ENCODE assay signal across 8 cellular contexts in the genomic region with DNA sequence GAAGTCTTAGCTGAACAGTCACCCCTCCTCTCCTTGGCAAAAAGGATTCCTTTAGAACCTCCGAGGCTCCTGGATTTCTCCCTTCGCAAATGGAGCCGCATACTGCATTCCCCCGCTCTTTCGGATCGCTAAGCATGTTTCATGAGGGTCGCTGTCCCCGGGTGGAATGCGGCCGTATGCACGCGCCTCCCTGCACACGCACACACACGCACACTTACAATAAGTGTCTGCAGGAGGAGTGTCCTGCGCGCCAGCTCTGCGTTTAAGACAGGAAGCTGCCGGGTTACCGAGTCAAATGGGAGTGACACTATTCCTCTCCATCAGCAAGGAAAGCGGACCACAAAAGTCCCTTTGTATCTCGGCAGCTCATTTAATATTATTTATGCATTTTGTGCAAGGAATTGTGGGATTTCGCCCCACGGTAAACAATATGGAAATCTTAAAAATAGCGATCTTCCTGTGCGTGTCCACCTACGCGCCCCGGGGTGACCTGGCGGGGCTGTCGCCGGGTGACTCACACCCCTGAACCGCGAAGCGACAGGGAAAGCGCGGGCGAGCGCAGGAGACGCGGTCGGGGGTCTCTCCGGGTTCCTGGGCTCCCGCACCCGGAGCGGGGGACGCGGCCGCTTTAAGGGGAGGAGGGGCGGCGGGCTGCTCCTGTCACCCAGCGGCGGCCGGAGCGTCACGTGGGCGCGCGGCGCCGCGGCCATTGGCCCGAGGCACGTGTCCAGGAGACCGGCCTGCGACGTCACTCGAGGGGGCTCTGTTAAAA. TPM values are rescaled to one million over a fixed set of nuclear protein-coding genes. Genes with fewer than 3 reads are reported as not detected.
A peak's percentile ranks its signal among the peaks of the same experiment; 100 is the strongest.
DNase-seq lines count a peak whose midpoint lies in the region; ATAC-seq and TF ChIP-seq lines count a peak whose summit lies in the region.

No MANE protein-coding gene starts in this region.

- H3K4me3 ChIP-seq in HEK293 (ENCODE audit: low read depth, low read length) (peak overlapping the region; percentile 69), suprapubic skin (peak overlapping the region; percentile 57)

- TF ChIP-seq CTCF in HEK293 (tag by site-specific recombination; IDR thresholded peaks at IDR 0.05) (no peak), suprapubic skin (IDR thresholded peaks at IDR 0.05) (no peak)

- H3K27me3 ChIP-seq in suprapubic skin = peaks cover 97% of the 10 kb centered on the region

- H3K27ac ChIP-seq in HEK293 (ENCODE audit: extremely low read depth, low read depth, low read length) = peak overlapping the region; percentile 62
- no peak overlapping the region for H3K27ac ChIP-seq in suprapubic skin

- POLR2A ChIA-PET in HEK293 (lab: Yijun Ruan, JAX) = interaction anchor here (1.0 kb wide), 1 partner anchor 12 kb away, joined by 3 read pairs; no protein-coding TSS in a partner anchor

- DNase-seq in C1 segment of cervical spinal cord (lab: John Stamatoyannopoulos, UW) = peak; percentile 16 to 94 (median 67)
- no peak for DNase-seq in T-helper 17 cell
- peak; percentile 7 to 29 for DNase-seq in erythroblast (lab: John Stamatoyannopoulos, UW)
- DNase-seq in mucosa of gallbladder (ENCODE audit: low spot score) = peak; percentile 68
- no peak for DNase-seq in suprapubic skin (ENCODE audit: low spot score in 2 of 2)
- DNase-seq in germinal center (ENCODE audit: low spot score) = no peak

- TF ChIP-seq POLR2A in erythroblast (IDR thresholded peaks at IDR 0.05; ENCODE audit: low read length) = no peak
- TF ChIP-seq POLR2A in suprapubic skin (IDR thresholded peaks at IDR 0.05) = no peak

- WGBS in suprapubic skin = 3% methylated on average over 30 of the region's 67 CpGs

- H3K36me3 Mint-ChIP-seq in T-helper 17 cell (ENCODE audit: low read depth) = peaks cover 6% of the 10 kb centered on the region

- TF ChIP-seq EP300 in suprapubic skin (IDR thresholded peaks at IDR 0.05) = no peak

- H3K4me3 Mint-ChIP-seq in T-helper 17 cell = peak overlapping the region; percentile 87

- H3K36me3 ChIP-seq in HEK293 (ENCODE audit: control insufficient read depth in 2 of 2, insufficient read depth in 1 of 2, low read length in 2 of 2) (peaks cover 0 to 15% of the 10 kb centered on the region in 2 experiments; a peak in 1 of 3 replicates), suprapubic skin (no peaks in the 10 kb centered on the region)

- H3K4me1 ChIP-seq in HEK293 (ENCODE audit: control insufficient read depth, insufficient read depth, low read length) (peaks cover 5% of the 10 kb centered on the region; the same call in 1 of the 2 replicates), suprapubic skin (peaks cover 51% of the 10 kb centered on the region)

- H3K27me3 Mint-ChIP-seq in T-helper 17 cell = peaks cover 70% of the 10 kb centered on the region

- ATAC-seq in T-helper 17 cell = no peak
- ATAC-seq in HG02885 (IDR thresholded peaks at IDR 0.05; ENCODE audit: poor library complexity, unreplicated experiment) = no peak

- CTCF ChIA-PET in HEK293 (lab: Yijun Ruan, JAX) = interaction anchor here (0.6 to 1.0 kb wide), 2 partner anchors 49 to 347 kb away, joined by 3 read pairs; no protein-coding TSS in a partner anchor

- H3K4me1 Mint-ChIP-seq in T-helper 17 cell = peaks cover 23% of the 10 kb centered on the region

- H3K27ac Mint-ChIP-seq in T-helper 17 cell = no peak overlapping the region

- H3K9me3 ChIP-seq in HEK293 (ENCODE audit: control insufficient read depth, insufficient read depth, low read depth, low read length) (no peaks in the 10 kb centered on the region), T-helper 17 cell (ENCODE audit: control insufficient read depth, low read length, poor library complexity, severe bottlenecking) (no peaks in the 10 kb centered on the region), suprapubic skin (no peaks in the 10 kb centered on the region)

TF ChIP-seq in HEK293, 187 proteins besides CTCF, POLR2A, EP300 and RAD21 (continues in another document):
- TF ChIP-seq SP2 (tag by site-specific recombination; IDR thresholded peaks at IDR 0.05) (peak; percentile 57), ZNF514 (tag by site-specific recombination; IDR thresholded peaks at IDR 0.05) (no peak), ZNF366 (tag by site-specific recombination; conservative IDR thresholded peaks at IDR 0.05) (no peak), ZNF677 (tag by site-specific recombination; IDR thresholded peaks at IDR 0.05) (no peak), ZNF2 (tag by site-specific recombination; IDR thresholded peaks at IDR 0.05) (no peak), ZNF10 (tag by site-specific recombination; IDR thresholded peaks at IDR 0.05) (no peak), ZNF140 (tag by site-specific recombination; IDR thresholded peaks at IDR 0.05) (no peak), ZFP37 (tag by site-specific recombination; IDR thresholded peaks at IDR 0.05) (no peak; the same call in 1 of the 2 replicates), ZNF791 (tag by site-specific recombination; IDR thresholded peaks at IDR 0.05) (no peak), ZNF335 (tag by site-specific recombination; conservative IDR thresholded peaks at IDR 0.05) (peak; percentile 86)
- TF ChIP-seq, protein P1, sequence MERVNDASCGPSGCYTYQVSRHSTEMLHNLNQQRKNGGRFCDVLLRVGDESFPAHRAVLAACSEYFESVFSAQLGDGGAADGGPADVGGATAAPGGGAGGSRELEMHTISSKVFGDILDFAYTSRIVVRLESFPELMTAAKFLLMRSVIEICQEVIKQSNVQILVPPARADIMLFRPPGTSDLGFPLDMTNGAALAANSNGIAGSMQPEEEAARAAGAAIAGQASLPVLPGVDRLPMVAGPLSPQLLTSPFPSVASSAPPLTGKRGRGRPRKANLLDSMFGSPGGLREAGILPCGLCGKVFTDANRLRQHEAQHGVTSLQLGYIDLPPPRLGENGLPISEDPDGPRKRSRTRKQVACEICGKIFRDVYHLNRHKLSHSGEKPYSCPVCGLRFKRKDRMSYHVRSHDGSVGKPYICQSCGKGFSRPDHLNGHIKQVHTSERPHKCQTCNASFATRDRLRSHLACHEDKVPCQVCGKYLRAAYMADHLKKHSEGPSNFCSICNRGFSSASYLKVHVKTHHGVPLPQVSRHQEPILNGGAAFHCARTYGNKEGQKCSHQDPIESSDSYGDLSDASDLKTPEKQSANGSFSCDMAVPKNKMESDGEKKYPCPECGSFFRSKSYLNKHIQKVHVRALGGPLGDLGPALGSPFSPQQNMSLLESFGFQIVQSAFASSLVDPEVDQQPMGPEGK (tag by site-specific recombination; IDR thresholded peaks at IDR 0.05) = peak; percentile 76
- TF ChIP-seq, protein P2, sequence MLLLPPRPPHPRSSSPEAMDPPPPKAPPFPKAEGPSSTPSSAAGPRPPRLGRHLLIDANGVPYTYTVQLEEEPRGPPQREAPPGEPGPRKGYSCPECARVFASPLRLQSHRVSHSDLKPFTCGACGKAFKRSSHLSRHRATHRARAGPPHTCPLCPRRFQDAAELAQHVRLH (tag by site-specific recombination; IDR thresholded peaks at IDR 0.05) = no peak
- TF ChIP-seq, protein P3, sequence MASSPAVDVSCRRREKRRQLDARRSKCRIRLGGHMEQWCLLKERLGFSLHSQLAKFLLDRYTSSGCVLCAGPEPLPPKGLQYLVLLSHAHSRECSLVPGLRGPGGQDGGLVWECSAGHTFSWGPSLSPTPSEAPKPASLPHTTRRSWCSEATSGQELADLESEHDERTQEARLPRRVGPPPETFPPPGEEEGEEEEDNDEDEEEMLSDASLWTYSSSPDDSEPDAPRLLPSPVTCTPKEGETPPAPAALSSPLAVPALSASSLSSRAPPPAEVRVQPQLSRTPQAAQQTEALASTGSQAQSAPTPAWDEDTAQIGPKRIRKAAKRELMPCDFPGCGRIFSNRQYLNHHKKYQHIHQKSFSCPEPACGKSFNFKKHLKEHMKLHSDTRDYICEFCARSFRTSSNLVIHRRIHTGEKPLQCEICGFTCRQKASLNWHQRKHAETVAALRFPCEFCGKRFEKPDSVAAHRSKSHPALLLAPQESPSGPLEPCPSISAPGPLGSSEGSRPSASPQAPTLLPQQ (tag by site-specific recombination; IDR thresholded peaks at IDR 0.05) = peak; percentile 100
- TF ChIP-seq, protein P4, sequence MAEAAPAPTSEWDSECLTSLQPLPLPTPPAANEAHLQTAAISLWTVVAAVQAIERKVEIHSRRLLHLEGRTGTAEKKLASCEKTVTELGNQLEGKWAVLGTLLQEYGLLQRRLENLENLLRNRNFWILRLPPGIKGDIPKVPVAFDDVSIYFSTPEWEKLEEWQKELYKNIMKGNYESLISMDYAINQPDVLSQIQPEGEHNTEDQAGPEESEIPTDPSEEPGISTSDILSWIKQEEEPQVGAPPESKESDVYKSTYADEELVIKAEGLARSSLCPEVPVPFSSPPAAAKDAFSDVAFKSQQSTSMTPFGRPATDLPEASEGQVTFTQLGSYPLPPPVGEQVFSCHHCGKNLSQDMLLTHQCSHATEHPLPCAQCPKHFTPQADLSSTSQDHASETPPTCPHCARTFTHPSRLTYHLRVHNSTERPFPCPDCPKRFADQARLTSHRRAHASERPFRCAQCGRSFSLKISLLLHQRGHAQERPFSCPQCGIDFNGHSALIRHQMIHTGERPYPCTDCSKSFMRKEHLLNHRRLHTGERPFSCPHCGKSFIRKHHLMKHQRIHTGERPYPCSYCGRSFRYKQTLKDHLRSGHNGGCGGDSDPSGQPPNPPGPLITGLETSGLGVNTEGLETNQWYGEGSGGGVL (tag by site-specific recombination; IDR thresholded peaks at IDR 0.05) = no peak
- TF ChIP-seq, protein P5, sequence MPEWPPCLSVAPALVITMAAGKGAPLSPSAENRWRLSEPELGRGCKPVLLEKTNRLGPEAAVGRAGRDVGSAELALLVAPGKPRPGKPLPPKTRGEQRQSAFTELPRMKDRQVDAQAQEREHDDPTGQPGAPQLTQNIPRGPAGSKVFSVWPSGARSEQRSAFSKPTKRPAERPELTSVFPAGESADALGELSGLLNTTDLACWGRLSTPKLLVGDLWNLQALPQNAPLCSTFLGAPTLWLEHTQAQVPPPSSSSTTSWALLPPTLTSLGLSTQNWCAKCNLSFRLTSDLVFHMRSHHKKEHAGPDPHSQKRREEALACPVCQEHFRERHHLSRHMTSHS (tag by site-specific recombination; IDR thresholded peaks at IDR 0.05) = no peak
- TF ChIP-seq, protein P6, sequence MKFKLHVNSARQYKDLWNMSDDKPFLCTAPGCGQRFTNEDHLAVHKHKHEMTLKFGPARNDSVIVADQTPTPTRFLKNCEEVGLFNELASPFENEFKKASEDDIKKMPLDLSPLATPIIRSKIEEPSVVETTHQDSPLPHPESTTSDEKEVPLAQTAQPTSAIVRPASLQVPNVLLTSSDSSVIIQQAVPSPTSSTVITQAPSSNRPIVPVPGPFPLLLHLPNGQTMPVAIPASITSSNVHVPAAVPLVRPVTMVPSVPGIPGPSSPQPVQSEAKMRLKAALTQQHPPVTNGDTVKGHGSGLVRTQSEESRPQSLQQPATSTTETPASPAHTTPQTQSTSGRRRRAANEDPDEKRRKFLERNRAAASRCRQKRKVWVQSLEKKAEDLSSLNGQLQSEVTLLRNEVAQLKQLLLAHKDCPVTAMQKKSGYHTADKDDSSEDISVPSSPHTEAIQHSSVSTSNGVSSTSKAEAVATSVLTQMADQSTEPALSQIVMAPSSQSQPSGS (tag by site-specific recombination; IDR thresholded peaks at IDR 0.05; ENCODE audit: low read depth) = no peak

RNA-seq across cellular contexts. Expression of a gene that starts 1.0 kb away (rescaled TPM):
- not detected for total RNA-seq in T-helper 17 cell
- not detected for total RNA-seq in mucosa of gallbladder
- under 1 TPM in 3 of 4 donors, not detected in 1; 0.21 to 0.56 (median 0.34) TPM for total RNA-seq in suprapubic skin

Comparison
In these comparisons a context has a peak if more than half of its experiments do, and no peak if none do; other contexts are left out.
1. DNase-seq: peak in C1 segment of cervical spinal cord (14 of 14), erythroblast (2 of 2) and mucosa of gallbladder (single experiment); none in T-helper 17 cell (0 of 3), suprapubic skin (0 of 2) and germinal center (single experiment).